ENCODE assay signal across 21 cellular contexts in the genomic region with DNA sequence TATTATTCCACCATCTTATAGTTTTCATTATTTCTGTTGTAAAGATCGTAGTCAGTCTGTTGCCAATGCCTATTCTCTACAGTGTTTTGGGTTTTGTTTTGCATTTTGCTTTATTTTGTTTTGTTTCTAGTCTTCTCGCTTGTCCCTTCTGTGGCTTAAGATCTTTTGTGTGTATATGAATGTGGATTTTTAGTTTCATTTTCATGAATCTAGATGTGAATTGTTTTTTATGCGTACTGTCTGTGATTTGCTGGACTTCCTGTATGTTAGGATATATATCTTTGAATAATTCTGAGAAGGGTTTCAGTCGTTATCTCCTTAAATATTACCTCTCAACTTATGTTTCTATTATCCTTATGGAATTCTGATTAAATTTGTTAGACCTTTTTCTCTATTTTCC. TPM values are rescaled to one million over a fixed set of nuclear protein-coding genes. Genes with fewer than 3 reads are reported as not detected.
DNase-seq lines count a peak whose midpoint lies in the region; ATAC-seq and TF ChIP-seq lines count a peak whose summit lies in the region.
"Had no signal": no experiment of that assay in that cellular context is flagged by ENCODE, and none has a peak within 500 bp of the region (broad histone marks: within the 10 kb centered on the region; RNA-seq: fewer than 3 reads in every experiment).

No MANE protein-coding gene starts in this region.

- H2AFZ ChIP-seq in MM.1S (ENCODE audit: low read length) = peak overlapping the region; percentile 54

- H3K9me3 ChIP-seq in MM.1S (replicated peaks; ENCODE audit: insufficient read depth, low read length) = no peaks in the 10 kb centered on the region
- no peaks in the 10 kb centered on the region for H3K9me3 ChIP-seq in aorta (ENCODE audit: control insufficient read depth, low read length)

- H3K36me3 Mint-ChIP-seq in stimulated activated naive CD8-positive, alpha-beta T cell treated with anti-CD3 and anti-CD28 coated beads, Interleukin-15, Interleukin-2, amounts not matched to agents 100 ng/mL and 50 ng/mL, for 24 hours (ENCODE audit: low read depth) = no peaks in the 10 kb centered on the region
- peaks cover 9% of the 10 kb centered on the region for H3K36me3 Mint-ChIP-seq in activated naive CD8-positive, alpha-beta T cell treated with anti-CD3 and anti-CD28 coated beads, Interleukin-2, amount 10 ng/mL, durations not matched to agents 7 days and 5 days
- no peaks in the 10 kb centered on the region for H3K36me3 Mint-ChIP-seq in Calu3 (ENCODE audit: insufficient read depth, unreplicated experiment)

- H3K27ac ChIP-seq in MM.1S (ENCODE audit: low read length) (no peak overlapping the region; the same call in 1 of the 2 replicates), aorta (ENCODE audit: low read depth in 1 of 2, low read length in 2 of 2) (no peak overlapping the region)
- H3K27ac ChIP-seq: stomach, transverse colon had no signal

- H3K4me3 ChIP-seq in MM.1S (ENCODE audit: low read length) (peak overlapping the region; percentile 26), aorta (ENCODE audit: low read length in 2 of 2) (no peak overlapping the region)
- H3K4me3 ChIP-seq: stomach, transverse colon had no signal

- intact Hi-C loops in Calu3 (cut with micrococcal nuclease; ENCODE audit: unreplicated experiment) = no loop called here
- intact Hi-C loops in aorta (cut with DNase I) = no loop called here

- no peak for DNase-seq in stimulated activated naive CD8-positive, alpha-beta T cell treated with anti-CD3 and anti-CD28 coated beads, Interleukin-15, Interleukin-2, amounts not matched to agents 100 U/mL and 50 U/mL, for 24 hours
- DNase-seq in MM.1S = peak; percentile 64
- DNase-seq in activated naive CD8-positive, alpha-beta T cell treated with anti-CD3 and anti-CD28 coated beads, Interleukin-2, amount 10 ng/mL, durations not matched to agents 7 days and 5 days = no peak
- no peak for DNase-seq in Calu3
- DNase-seq in aorta = no peak
- no peak for DNase-seq in HT-29 (ENCODE audit: low spot score)
- DNase-seq: amygdala; cortex of kidney; kidney glomerular epithelial cell; NCI-H1105 treated with DMSO at 0.1 percent for 48 hours; NCI-H2081; NCI-H345; stimulated activated CD4-positive, alpha-beta T cell treated with anti-CD3 and anti-CD28 coated beads, Interleukin-4, amount 100 ng/mL, for 1 hour; stomach; transverse colon had no signal

- CTCF ChIA-PET in Calu3 (lab: Charles Lee) = no interaction called here

- no peak for ATAC-seq in stimulated activated naive CD8-positive, alpha-beta T cell treated with anti-CD3 and anti-CD28 coated beads, Interleukin-15, Interleukin-2, amounts not matched to agents 100 U/mL and 50 U/mL, for 24 hours
- ATAC-seq in activated naive CD8-positive, alpha-beta T cell treated with anti-CD3 and anti-CD28 coated beads, Interleukin-2, amount 10 ng/mL, durations not matched to agents 7 days and 5 days (ENCODE audit: low read depth) = no peak
- ATAC-seq in aorta (ENCODE audit: low FRiP score) = no peak
- ATAC-seq: Panc1 had no signal

- H3K4me2 ChIP-seq in MM.1S (ENCODE audit: low read depth, low read length) = peak overlapping the region; percentile 55

- no peaks in the 10 kb centered on the region for H4K20me1 ChIP-seq in MM.1S (ENCODE audit: insufficient read depth, low read length)

- H3K27me3 ChIP-seq in MM.1S (replicated peaks; ENCODE audit: insufficient read depth, low read length) = no peaks in the 10 kb centered on the region
- no peaks in the 10 kb centered on the region for H3K27me3 ChIP-seq in aorta (ENCODE audit: control insufficient read depth in 1 of 2, insufficient read depth in 2 of 2, low read length in 1 of 2)
- H3K27me3 ChIP-seq: stomach, transverse colon had no signal

- H3K36me3 ChIP-seq in MM.1S (replicated peaks; ENCODE audit: insufficient read depth, low read length) (no peaks in the 10 kb centered on the region), aorta (ENCODE audit: control insufficient read depth in 1 of 2, insufficient read depth in 2 of 2, low read length in 1 of 2) (no peaks in the 10 kb centered on the region)
- H3K36me3 ChIP-seq: stomach, transverse colon had no signal

- H3K9ac ChIP-seq in MM.1S (ENCODE audit: low read length) = peak overlapping the region; percentile 12; the same call in 1 of the 2 replicates

- no peaks in the 10 kb centered on the region for H3F3A ChIP-seq in MM.1S (ENCODE audit: insufficient read depth, low read length)

- BruUV-seq in Calu3 (replicated peaks; lab: Mats Ljungman, UMichigan) = no TSS peak

- H3K27me3 Mint-ChIP-seq in stimulated activated naive CD8-positive, alpha-beta T cell treated with anti-CD3 and anti-CD28 coated beads, Interleukin-15, Interleukin-2, amounts not matched to agents 100 ng/mL and 50 ng/mL, for 24 hours = no peaks in the 10 kb centered on the region
- peaks cover 2% of the 10 kb centered on the region for H3K27me3 Mint-ChIP-seq in activated naive CD8-positive, alpha-beta T cell treated with anti-CD3 and anti-CD28 coated beads, Interleukin-2, amount 10 ng/mL, durations not matched to agents 7 days and 5 days
- H3K27me3 Mint-ChIP-seq in Calu3 (ENCODE audit: unreplicated experiment) = no peaks in the 10 kb centered on the region

- no peak for TF ChIP-seq CTCF in MM.1S (IDR thresholded peaks at IDR 0.05; ENCODE audit: low read length)
- no peak for TF ChIP-seq CTCF in Calu3 (IDR thresholded peaks at IDR 0.05; ENCODE audit: unreplicated experiment)

- H3K9me2 ChIP-seq in MM.1S (replicated peaks; ENCODE audit: insufficient read depth, low read length) = no peaks in the 10 kb centered on the region

- WGBS in aorta, 2 donors = 59 to 61% methylated on average over 4 of the region's 4 CpGs

- H3K9me3 Mint-ChIP-seq in stimulated activated naive CD8-positive, alpha-beta T cell treated with anti-CD3 and anti-CD28 coated beads, Interleukin-15, Interleukin-2, amounts not matched to agents 100 ng/mL and 50 ng/mL, for 24 hours = peaks cover 10% of the 10 kb centered on the region
- peaks cover 10% of the 10 kb centered on the region for H3K9me3 Mint-ChIP-seq in activated naive CD8-positive, alpha-beta T cell treated with anti-CD3 and anti-CD28 coated beads, Interleukin-2, amount 10 ng/mL, durations not matched to agents 7 days and 5 days
- H3K9me3 Mint-ChIP-seq in Calu3 (ENCODE audit: low read depth, unreplicated experiment) = no peaks in the 10 kb centered on the region

- H3K79me2 ChIP-seq in MM.1S (ENCODE audit: low read length) = no peaks in the 10 kb centered on the region

- H3K4me1 ChIP-seq in MM.1S (ENCODE audit: low read length) (no peaks in the 10 kb centered on the region; the same call in 1 of the 2 replicates), aorta (ENCODE audit: control insufficient read depth in 1 of 2, insufficient read depth in 2 of 2, low read length in 2 of 2) (no peaks in the 10 kb centered on the region)
- H3K4me1 ChIP-seq: stomach, transverse colon had no signal

- H3K4me1 Mint-ChIP-seq in stimulated activated naive CD8-positive, alpha-beta T cell treated with anti-CD3 and anti-CD28 coated beads, Interleukin-15, Interleukin-2, amounts not matched to agents 100 ng/mL and 50 ng/mL, for 24 hours (ENCODE audit: low read depth) = peaks cover 5% of the 10 kb centered on the region
- H3K4me1 Mint-ChIP-seq in activated naive CD8-positive, alpha-beta T cell treated with anti-CD3 and anti-CD28 coated beads, Interleukin-2, amount 10 ng/mL, durations not matched to agents 7 days and 5 days = peaks cover 2% of the 10 kb centered on the region
- H3K4me1 Mint-ChIP-seq in Calu3 (ENCODE audit: low read depth, unreplicated experiment) = no peaks in the 10 kb centered on the region

- POLR2A ChIA-PET in activated naive CD8-positive, alpha-beta T cell treated with anti-CD3 and anti-CD28 coated beads, Interleukin-2, amount 10 ng/mL, durations not matched to agents 7 days and 5 days (lab: Charles Lee) = no interaction called here

- H3K4me3 Mint-ChIP-seq in stimulated activated naive CD8-positive, alpha-beta T cell treated with anti-CD3 and anti-CD28 coated beads, Interleukin-15, Interleukin-2, amounts not matched to agents 100 ng/mL and 50 ng/mL, for 24 hours = peak overlapping the region; percentile 63
- H3K4me3 Mint-ChIP-seq in activated naive CD8-positive, alpha-beta T cell treated with anti-CD3 and anti-CD28 coated beads, Interleukin-2, amount 10 ng/mL, durations not matched to agents 7 days and 5 days = peak overlapping the region; percentile 64
- no peak overlapping the region for H3K4me3 Mint-ChIP-seq in Calu3 (ENCODE audit: low read depth, unreplicated experiment)

- no peak overlapping the region for H3K27ac Mint-ChIP-seq in stimulated activated naive CD8-positive, alpha-beta T cell treated with anti-CD3 and anti-CD28 coated beads, Interleukin-15, Interleukin-2, amounts not matched to agents 100 ng/mL and 50 ng/mL, for 24 hours
- peak overlapping the region; percentile 71 for H3K27ac Mint-ChIP-seq in activated naive CD8-positive, alpha-beta T cell treated with anti-CD3 and anti-CD28 coated beads, Interleukin-2, amount 10 ng/mL, durations not matched to agents 7 days and 5 days
- H3K27ac Mint-ChIP-seq in Calu3 (ENCODE audit: unreplicated experiment) = no peak overlapping the region

RNA-seq across cellular contexts. Expression of a gene that starts 13.4 kb away (rescaled TPM):
- total RNA-seq in activated naive CD8-positive, alpha-beta T cell treated with anti-CD3 and anti-CD28 coated beads, Interleukin-2, amount 10 ng/mL, durations not matched to agents 7 days and 5 days = 1 to 10 TPM; 4.8 to 5.4 TPM
- not detected in 2 replicates for total RNA-seq in Calu3 (2022)
- not detected for total RNA-seq in aorta
- not detected for polyA plus RNA-seq in aorta
- 0.16 TPM in 1 of 2 replicates, not detected in the other for total RNA-seq in HT-29 (2014; rRNA removed; shearing (Covaris generic))
- total RNA-seq: Daoy, fibroblast of lung, H4, osteocyte, stomach had no signal
- polyA plus RNA-seq: fibroblast of lung, stomach had no signal
